In the genomic region with DNA sequence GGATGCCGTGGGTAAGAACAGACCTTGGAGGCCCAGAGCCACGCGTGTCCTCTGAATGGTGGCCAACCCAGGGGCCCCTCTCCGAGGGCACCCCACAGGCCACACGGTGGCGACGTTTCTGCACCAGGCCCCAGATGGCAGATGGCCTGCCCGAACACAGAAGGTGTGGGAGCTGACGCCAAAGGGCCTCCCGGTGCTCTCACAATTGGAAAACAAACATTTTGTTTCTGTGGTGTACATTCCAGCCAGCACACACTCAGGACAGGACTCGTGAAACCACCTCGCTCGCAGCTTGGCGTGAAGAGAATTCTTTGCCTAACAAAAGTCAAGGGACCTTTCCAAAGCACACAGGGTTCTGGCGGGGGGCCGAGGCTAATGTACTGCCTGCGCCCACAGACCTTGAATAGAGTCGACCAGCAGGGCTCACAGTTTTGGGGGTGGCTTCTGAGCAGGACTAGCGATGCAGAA, we compare ENCODE assay signal across 8 cellular contexts.
DNase-seq lines count a peak whose midpoint lies in the region; ATAC-seq and TF ChIP-seq lines count a peak whose summit lies in the region.

No MANE protein-coding gene starts in this region.

- no peaks in the 10 kb centered on the region for H3K9me2 ChIP-seq in OCI-LY1 (ENCODE audit: low read depth, low read length)

- H3K36me3 Mint-ChIP-seq in activated T-helper 1 cell treated with anti-CD3 and anti-CD28 coated beads, Interleukin-12 subunit alpha, Interleukin-12 subunit beta, Interleukin-2, Interleukin-4 antibody, amounts not matched to agents 30 ng/mL and 10 ng/mL and 1 ng/mL, durations not matched to agents 14 hours and 24 hours and 36 hours (ENCODE audit: low read depth): peaks cover 19% of the 10 kb centered on the region

- no peak overlapping the region for H2AFZ ChIP-seq in OCI-LY1 (ENCODE audit: low read length)

- H3K27ac ChIP-seq in OCI-LY1 (ENCODE audit: low read depth, low read length, poor library complexity, severe bottlenecking): peak overlapping the region; percentile 9

- peaks cover 56% of the 10 kb centered on the region for H3K4me1 ChIP-seq in OCI-LY1 (ENCODE audit: insufficient read depth, low read length, severe bottlenecking)

- H3K4me3 ChIP-seq in OCI-LY1 (ENCODE audit: low read depth, low read length, poor library complexity, severe bottlenecking): no peak overlapping the region

- ATAC-seq in HG02852 (IDR thresholded peaks at IDR 0.05; ENCODE audit: unreplicated experiment): no peak

- peaks cover 9% of the 10 kb centered on the region for H3K79me2 ChIP-seq in OCI-LY1 (ENCODE audit: insufficient read depth, low read length)

- H3F3A ChIP-seq in OCI-LY1 (ENCODE audit: insufficient read depth, low read length): no peaks in the 10 kb centered on the region

- no peak overlapping the region for H3K27ac Mint-ChIP-seq in activated T-helper 1 cell treated with anti-CD3 and anti-CD28 coated beads, Interleukin-12 subunit alpha, Interleukin-12 subunit beta, Interleukin-2, Interleukin-4 antibody, amounts not matched to agents 30 ng/mL and 10 ng/mL and 1 ng/mL, durations not matched to agents 14 hours and 24 hours and 36 hours

- H3K36me3 ChIP-seq in OCI-LY1 (ENCODE audit: insufficient read depth, low read length): peaks cover 10% of the 10 kb centered on the region; the same call in 1 of the 2 replicates

- peaks cover 14% of the 10 kb centered on the region for H3K9me3 Mint-ChIP-seq in activated T-helper 1 cell treated with anti-CD3 and anti-CD28 coated beads, Interleukin-12 subunit alpha, Interleukin-12 subunit beta, Interleukin-2, Interleukin-4 antibody, amounts not matched to agents 30 ng/mL and 10 ng/mL and 1 ng/mL, durations not matched to agents 14 hours and 24 hours and 36 hours

- H3K27me3 Mint-ChIP-seq in activated T-helper 1 cell treated with anti-CD3 and anti-CD28 coated beads, Interleukin-12 subunit alpha, Interleukin-12 subunit beta, Interleukin-2, Interleukin-4 antibody, amounts not matched to agents 30 ng/mL and 10 ng/mL and 1 ng/mL, durations not matched to agents 14 hours and 24 hours and 36 hours (ENCODE audit: insufficient read depth): peaks cover 5% of the 10 kb centered on the region

- DNase-seq in cerebellar nuclear complex (lab: John Stamatoyannopoulos, UW) (peak; percentile 58 to 72), midbrain (lab: John Stamatoyannopoulos, UW) (peak; percentile 44), RPMI8226 (no peak), T1000 (lab: John Stamatoyannopoulos, UW) (no peak)
- no peak for DNase-seq in activated T-helper 1 cell treated with anti-CD3 and anti-CD28 coated beads, Interleukin-12 subunit alpha, Interleukin-12 subunit beta, Interleukin-2, Interleukin-4 antibody, amounts not matched to agents 30 ng/mL and 10 ng/mL and 1 ng/mL, durations not matched to agents 14 hours and 24 hours and 36 hours (ENCODE audit: low spot score)

- no peaks in the 10 kb centered on the region for H3K27me3 ChIP-seq in OCI-LY1 (ENCODE audit: insufficient read depth, low read length)

- intact Hi-C loops in activated T-helper 1 cell treated with anti-CD3 and anti-CD28 coated beads, Interleukin-12 subunit alpha, Interleukin-12 subunit beta, Interleukin-2, Interleukin-4 antibody, amounts not matched to agents 30 ng/mL and 10 ng/mL and 1 ng/mL, durations not matched to agents 14 hours and 24 hours and 36 hours (cut with micrococcal nuclease): loop anchor here (1.0 kb wide), 1 partner anchor 109 kb away; no protein-coding TSS in a partner anchor

- peaks cover 28% of the 10 kb centered on the region for H3K4me1 Mint-ChIP-seq in activated T-helper 1 cell treated with anti-CD3 and anti-CD28 coated beads, Interleukin-12 subunit alpha, Interleukin-12 subunit beta, Interleukin-2, Interleukin-4 antibody, amounts not matched to agents 30 ng/mL and 10 ng/mL and 1 ng/mL, durations not matched to agents 14 hours and 24 hours and 36 hours (ENCODE audit: low read depth)

- no peaks in the 10 kb centered on the region for H3K9me3 ChIP-seq in OCI-LY1 (ENCODE audit: low read length)

- peak; percentile 35 for TF ChIP-seq CTCF in GM12873 (IDR thresholded peaks at IDR 0.05; ENCODE audit: insufficient read depth, low read depth, low read length, missing control alignments)
- TF ChIP-seq CTCF in OCI-LY1 (IDR thresholded peaks at IDR 0.05; ENCODE audit: low read length): peak; percentile 55

- no peak overlapping the region; the same call in 1 of the 2 replicates for H3K9ac ChIP-seq in OCI-LY1 (ENCODE audit: low read length)

- no peak overlapping the region for H3K4me3 Mint-ChIP-seq in activated T-helper 1 cell treated with anti-CD3 and anti-CD28 coated beads, Interleukin-12 subunit alpha, Interleukin-12 subunit beta, Interleukin-2, Interleukin-4 antibody, amounts not matched to agents 30 ng/mL and 10 ng/mL and 1 ng/mL, durations not matched to agents 14 hours and 24 hours and 36 hours

- H4K20me1 ChIP-seq in OCI-LY1 (ENCODE audit: insufficient read depth, low read length): no peaks in the 10 kb centered on the region

- H3K4me2 ChIP-seq in OCI-LY1 (ENCODE audit: low read length): no peak overlapping the region

Comparison
In these comparisons a context has a peak if more than half of its experiments do, and no peak if none do; other contexts are left out.
1. DNase-seq: peak in cerebellar nuclear complex (2 of 2) and midbrain (single experiment); none in activated T-helper 1 cell treated with anti-CD3 and anti-CD28 coated beads, Interleukin-12 subunit alpha, Interleukin-12 subunit beta, Interleukin-2, Interleukin-4 antibody, amounts not matched to agents 30 ng/mL and 10 ng/mL and 1 ng/mL, durations not matched to agents 14 hours and 24 hours and 36 hours (single experiment), RPMI8226 (single experiment) and T1000 (single experiment).